1 cellular context compared by ENCODE assay signal in the genomic region with DNA sequence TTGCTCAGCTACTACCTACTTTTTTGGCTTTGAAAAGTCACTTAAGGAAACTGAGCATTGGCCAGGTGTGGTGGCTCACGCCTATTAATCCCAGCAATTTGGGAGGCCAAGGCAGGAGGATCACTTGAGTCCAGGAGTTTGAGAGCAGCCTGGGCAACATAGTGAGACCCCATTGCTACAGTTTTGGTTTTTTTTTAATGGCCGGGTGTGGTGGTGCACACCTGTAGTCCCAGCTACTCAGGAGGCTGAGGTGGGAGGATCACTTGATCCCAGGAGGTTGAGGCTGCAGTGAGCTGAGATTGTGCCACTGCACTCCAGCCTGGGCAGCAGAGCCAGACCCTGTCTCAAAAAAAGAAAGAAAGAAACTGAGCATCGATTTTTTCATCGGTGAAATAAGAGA. TPM values are rescaled to one million over a fixed set of nuclear protein-coding genes. Genes with fewer than 3 reads are reported as not detected.
"Had no signal": no experiment of that assay in that cellular context is flagged by ENCODE, and none has a peak within 500 bp of the region (broad histone marks: within the 10 kb centered on the region; RNA-seq: fewer than 3 reads in every experiment).

No MANE protein-coding gene starts in this region.

RNA-seq across cellular contexts. Expression of a gene that starts 42.7 kb away (rescaled TPM):
- total RNA-seq: ascending aorta had no signal
